ENCODE assay signal across 20 cellular contexts in the genomic region with DNA sequence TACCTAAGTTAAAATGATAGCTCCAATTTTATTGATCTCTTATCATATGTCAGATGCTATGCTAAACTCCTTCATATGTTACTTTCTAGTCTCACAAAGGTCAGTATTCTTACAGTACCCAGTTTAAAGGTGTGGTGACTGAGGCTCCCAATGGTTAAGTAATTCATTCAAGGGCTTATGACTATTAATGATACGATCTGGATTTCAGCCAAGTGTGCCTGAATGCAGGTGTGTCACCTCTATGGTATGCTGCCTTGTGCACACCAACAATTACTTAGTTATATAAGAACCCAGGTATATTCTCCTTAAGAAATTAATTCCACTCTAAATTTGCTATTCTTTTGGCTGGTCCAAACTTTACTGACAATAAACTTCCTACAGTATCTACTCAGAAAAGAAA.
"Had no signal": no experiment of that assay in that cellular context is flagged by ENCODE, and none has a peak within 500 bp of the region (broad histone marks: within the 10 kb centered on the region; RNA-seq: fewer than 3 reads in every experiment).

No MANE protein-coding gene starts in this region.

- H3K4me1 ChIP-seq: esophagus muscularis mucosa, left ventricle myocardium inferior, parathyroid adenoma, thyroid gland, uterus had no signal

- ATAC-seq: activated naive CD8-positive, alpha-beta T cell treated with anti-CD3 and anti-CD28 coated beads, Interleukin-2, amount 50 U/mL, for 24 hours; activated T-helper 17 cell treated with anti-CD3 and anti-CD28 coated beads, Interleukin-2, amount 50 U/mL, for 72 hours; naive thymus-derived CD8-positive, alpha-beta T cell; stimulated activated memory B cell treated with anti-CD40 and anti-IgM and Interleukin-4, amounts not matched to agents 10 μg/mL and 1 μg/mL and 100 μg/mL, for 72 hours had no signal

- H3K9ac ChIP-seq: parathyroid adenoma had no signal

- DNase-seq: activated CD4-positive, alpha-beta T cell treated with anti-CD3 and anti-CD28 coated beads for 1 hour; activated CD4-positive, alpha-beta T cell treated with anti-CD3 and anti-CD28 coated beads, Interleukin-2, amount 50 U/mL, for 4 hours; activated naive CD4-positive, alpha-beta T cell treated with anti-CD3 and anti-CD28 coated beads for 36 hours; activated naive CD8-positive, alpha-beta T cell treated with anti-CD3 and anti-CD28 coated beads, Interleukin-2, amount 50 U/mL, for 24 hours; activated T-cell treated with anti-CD3 and anti-CD28 coated beads for 4 hours; aorta; dermis blood vessel endothelial cell; islet precursor cell; left ventricle myocardium inferior; naive thymus-derived CD8-positive, alpha-beta T cell; stimulated activated CD4-positive, alpha-beta T cell treated with anti-CD3 and anti-CD28 coated beads, Interleukin-2, amount 100 ng/mL, for 48 hours; T1000; thyroid gland; uterus had no signal

- H3K79me2 ChIP-seq: hepatocyte, parathyroid adenoma had no signal

- H3K4me2 ChIP-seq: hepatocyte had no signal

- H3K36me3 ChIP-seq: esophagus muscularis mucosa, left ventricle myocardium inferior, neutrophil, thyroid gland, uterus had no signal

- H2AFZ ChIP-seq: hepatocyte, parathyroid adenoma had no signal

- H3K27me3 ChIP-seq: esophagus muscularis mucosa, hepatocyte, neutrophil, thyroid gland, uterus had no signal

- H3K27ac ChIP-seq: esophagus muscularis mucosa, hepatocyte, left ventricle myocardium inferior, neutrophil, parathyroid adenoma, thyroid gland, uterus had no signal

- H3K9me3 ChIP-seq: esophagus muscularis mucosa, left ventricle myocardium inferior, neutrophil, thyroid gland, uterus had no signal

- H3K4me3 ChIP-seq: esophagus muscularis mucosa, hepatocyte, left ventricle myocardium inferior, thyroid gland, uterus had no signal
